Comparison of ENCODE assay signal across 9 cellular contexts in the genomic region with DNA sequence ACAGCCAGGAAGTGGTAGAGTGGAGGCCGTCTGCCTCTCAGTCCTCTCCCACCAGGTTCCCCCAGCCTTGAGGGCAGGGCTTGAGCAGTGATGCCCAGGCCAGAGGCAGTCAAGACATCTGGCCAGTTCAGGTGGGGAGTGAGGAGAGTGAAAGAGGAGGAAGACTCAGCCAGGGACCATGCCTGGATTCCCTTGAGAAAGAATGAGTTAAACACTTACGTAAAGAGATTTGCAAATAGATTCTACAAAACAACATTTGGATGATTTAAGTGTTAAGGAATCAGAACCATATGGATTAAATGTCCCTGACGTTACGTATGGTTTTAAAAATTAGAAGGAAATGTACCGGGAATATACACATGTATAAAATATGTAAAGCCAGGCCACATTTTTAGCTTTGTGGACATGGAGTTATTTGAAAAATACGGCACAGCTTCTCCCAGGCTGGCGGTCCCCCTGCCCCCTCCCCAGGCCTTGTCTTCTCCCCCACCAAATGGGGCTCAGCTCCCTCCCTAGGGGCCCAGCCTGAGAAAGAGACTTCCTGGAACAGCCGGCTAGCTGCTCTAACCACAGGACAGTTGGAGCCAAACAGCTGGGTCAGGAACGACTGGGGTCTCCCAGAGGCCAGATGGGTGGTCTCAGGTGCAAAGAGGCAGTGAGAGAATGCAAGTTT.
DNase-seq lines count a peak whose midpoint lies in the region; ATAC-seq and TF ChIP-seq lines count a peak whose summit lies in the region.
"Had no signal": no experiment of that assay in that cellular context is flagged by ENCODE, and none has a peak within 500 bp of the region (broad histone marks: within the 10 kb centered on the region; RNA-seq: fewer than 3 reads in every experiment).

No MANE protein-coding gene starts in this region.

- no peaks in the 10 kb centered on the region for H3K27me3 ChIP-seq in SU-DHL-6 (ENCODE audit: low read length)

- no peaks in the 10 kb centered on the region for H3K36me3 ChIP-seq in SU-DHL-6 (ENCODE audit: low read length)

- peaks cover 96% of the 10 kb centered on the region for H3K4me1 Mint-ChIP-seq in activated T-cell treated with anti-CD3 and anti-CD28 coated beads, Interleukin-2, amount 50 U/mL, for 72 hours (ENCODE audit: low read depth)
- H3K4me1 Mint-ChIP-seq in stimulated activated naive CD8-positive, alpha-beta T cell treated with anti-CD3 and anti-CD28 coated beads, Interleukin-15, amount 100 ng/mL, for 72 hours, result peaks cover 93% of the 10 kb centered on the region

- no peak overlapping the region for H3K4me3 ChIP-seq in SU-DHL-6 (ENCODE audit: insufficient read depth, low read length, poor library complexity, severe bottlenecking)

- no peak for ATAC-seq in activated T-cell treated with anti-CD3 and anti-CD28 coated beads, Interleukin-2, amount 50 U/mL, for 72 hours (replicated peaks in 1 of 2)
- no peak for ATAC-seq in stimulated activated naive CD8-positive, alpha-beta T cell treated with anti-CD3 and anti-CD28 coated beads, Interleukin-15, amount 100 ng/mL, for 72 hours

- DNase-seq in activated T-cell treated with anti-CD3 and anti-CD28 coated beads, Interleukin-2, amount 50 U/mL, for 72 hours, result no peak
- DNase-seq in activated T-cell treated with anti-CD3 and anti-CD28 coated beads for 4 hours (no peak), epithelial cell of prostate (ENCODE audit: low read depth, low spot score) (no peak), OCI-M1 (lab: John Stamatoyannopoulos, UW) (no peak), HUDEP-2 (lab: John Stamatoyannopoulos, UW; ENCODE audit: unreplicated experiment in 76 of 76) (no peak), NCI-H774 (lab: John Stamatoyannopoulos, UW) (no peak)
- no peak for DNase-seq in stimulated activated naive CD8-positive, alpha-beta T cell treated with anti-CD3 and anti-CD28 coated beads, Interleukin-15, amount 100 ng/mL, for 72 hours
- DNase-seq: NCI-H1436 treated with DMSO at 0.1 percent for 48 hours had no signal

- 0 out of 2 replicates have a peak, but pooled peaks cover 4% of the 10 kb centered on the region for H3F3A ChIP-seq in SU-DHL-6 (ENCODE audit: insufficient read depth)

- no peaks in the 10 kb centered on the region for H3K36me3 Mint-ChIP-seq in activated T-cell treated with anti-CD3 and anti-CD28 coated beads, Interleukin-2, amount 50 U/mL, for 72 hours (ENCODE audit: insufficient read depth in 2 of 2)

- peak overlapping the region; percentile 25; the same call in 1 of the 2 replicates for H3K9ac ChIP-seq in SU-DHL-6 (ENCODE audit: low read length)

- H2AFZ ChIP-seq in SU-DHL-6 (ENCODE audit: low read depth, low read length, severe bottlenecking), result no peak overlapping the region

- no peaks in the 10 kb centered on the region for H3K9me2 ChIP-seq in SU-DHL-6 (replicated peaks; ENCODE audit: insufficient read depth, low read length)

- peak overlapping the region; percentile 70 for H3K27ac ChIP-seq in SU-DHL-6 (ENCODE audit: low read depth, low read length)
- peak overlapping the region; percentile 8 for H3K27ac ChIP-seq in epithelial cell of prostate

- H3K27ac Mint-ChIP-seq in activated T-cell treated with anti-CD3 and anti-CD28 coated beads, Interleukin-2, amount 50 U/mL, for 72 hours, result peak overlapping the region; percentile 93
- peak overlapping the region; percentile 69 to 81 for H3K27ac Mint-ChIP-seq in stimulated activated naive CD8-positive, alpha-beta T cell treated with anti-CD3 and anti-CD28 coated beads, Interleukin-15, amount 100 ng/mL, for 72 hours

- no peaks in the 10 kb centered on the region for H3K9me3 Mint-ChIP-seq in activated T-cell treated with anti-CD3 and anti-CD28 coated beads, Interleukin-2, amount 50 U/mL, for 72 hours
- H3K9me3 Mint-ChIP-seq in stimulated activated naive CD8-positive, alpha-beta T cell treated with anti-CD3 and anti-CD28 coated beads, Interleukin-15, amount 100 ng/mL, for 72 hours, result no peaks in the 10 kb centered on the region

- H3K79me2 ChIP-seq in SU-DHL-6 (ENCODE audit: insufficient read depth, low read length), result no peaks in the 10 kb centered on the region

- H3K27me3 Mint-ChIP-seq in activated T-cell treated with anti-CD3 and anti-CD28 coated beads, Interleukin-2, amount 50 U/mL, for 72 hours (ENCODE audit: low read depth), result no peaks in the 10 kb centered on the region
- H3K27me3 Mint-ChIP-seq in stimulated activated naive CD8-positive, alpha-beta T cell treated with anti-CD3 and anti-CD28 coated beads, Interleukin-15, amount 100 ng/mL, for 72 hours, result no peaks in the 10 kb centered on the region

- H3K9me3 ChIP-seq in SU-DHL-6 (ENCODE audit: insufficient read depth, low read length), result no peaks in the 10 kb centered on the region

- peak overlapping the region; percentile 81 to 87 for H3K4me3 Mint-ChIP-seq in activated T-cell treated with anti-CD3 and anti-CD28 coated beads, Interleukin-2, amount 50 U/mL, for 72 hours
- H3K4me3 Mint-ChIP-seq in stimulated activated naive CD8-positive, alpha-beta T cell treated with anti-CD3 and anti-CD28 coated beads, Interleukin-15, amount 100 ng/mL, for 72 hours, result peak overlapping the region; percentile 74 to 77

- H4K20me1 ChIP-seq in SU-DHL-6 (ENCODE audit: low read depth, low read length), result no peaks in the 10 kb centered on the region

- peak overlapping the region; percentile 55 for H3K4me2 ChIP-seq in SU-DHL-6 (ENCODE audit: low read depth, low read length, poor library complexity, severe bottlenecking)

- no peak for TF ChIP-seq CTCF in SU-DHL-6 (IDR thresholded peaks at IDR 0.05; ENCODE audit: insufficient read depth, low read length, poor library complexity, severe bottlenecking)
